ENCODE assay signal across 7 cellular contexts in the genomic region with DNA sequence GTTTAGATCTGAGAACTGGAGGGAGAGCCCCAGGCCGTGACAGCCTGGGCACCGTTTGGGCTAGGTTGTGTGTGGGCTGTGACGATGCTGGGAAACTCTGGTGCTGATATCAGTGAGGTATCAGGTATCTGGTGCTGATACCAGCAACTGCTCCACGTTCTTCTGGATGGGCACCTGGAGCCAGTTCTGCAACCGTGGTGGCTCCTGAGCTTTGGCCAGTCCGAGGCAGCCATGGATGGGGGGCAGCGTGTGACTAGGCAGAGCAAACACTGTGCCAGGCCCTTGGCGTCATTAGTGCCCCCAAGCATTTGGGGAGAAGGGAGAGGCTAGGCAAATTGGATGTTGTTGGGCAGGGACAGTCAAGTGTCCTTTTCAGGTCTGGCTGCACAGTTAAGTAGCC. TPM values are rescaled to one million over a fixed set of nuclear protein-coding genes. Genes with fewer than 3 reads are reported as not detected.
A peak's percentile ranks its signal among the peaks of the same experiment; 100 is the strongest.
DNase-seq lines count a peak whose midpoint lies in the region; ATAC-seq and TF ChIP-seq lines count a peak whose summit lies in the region.

No MANE protein-coding gene starts in this region.

- H3K27me3 ChIP-seq in right cardiac atrium (ENCODE audit: control insufficient read depth, insufficient read depth): no peaks in the 10 kb centered on the region

- H3K27ac ChIP-seq in right cardiac atrium (ENCODE audit: low read length): peak overlapping the region; percentile 85

- H3K9me3 Mint-ChIP-seq in activated B cell treated with CpG ODN at 0.5 μM for 24 hours: peaks cover 11% of the 10 kb centered on the region
- peaks cover 9% of the 10 kb centered on the region for H3K9me3 Mint-ChIP-seq in stimulated activated memory B cell treated with anti-CD40 and anti-IgM and Interleukin-4, amounts not matched to agents 10 μg/mL and 1 μg/mL and 100 μg/mL, for 72 hours

- DNase-seq in activated B cell treated with CpG ODN at 0.5 μM for 24 hours: no peak
- peak in 1 of 3 donors; percentile 49 for DNase-seq in right cardiac atrium
- no peak for DNase-seq in UCSD-AML1 (lab: John Stamatoyannopoulos, UW; ENCODE audit: unreplicated experiment)
- no peak for DNase-seq in GF-D8 (lab: John Stamatoyannopoulos, UW)

- H3K9me3 ChIP-seq in right cardiac atrium (ENCODE audit: control insufficient read depth, low read length): no peaks in the 10 kb centered on the region

- H3K27ac Mint-ChIP-seq in activated B cell treated with CpG ODN at 0.5 μM for 24 hours: peak overlapping the region; percentile 81
- peak overlapping the region; percentile 73 for H3K27ac Mint-ChIP-seq in stimulated activated memory B cell treated with anti-CD40 and anti-IgM and Interleukin-4, amounts not matched to agents 10 μg/mL and 1 μg/mL and 100 μg/mL, for 72 hours

- peaks cover 17% of the 10 kb centered on the region for H3K4me1 Mint-ChIP-seq in activated B cell treated with CpG ODN at 0.5 μM for 24 hours
- peaks cover 53% of the 10 kb centered on the region for H3K4me1 Mint-ChIP-seq in stimulated activated memory B cell treated with anti-CD40 and anti-IgM and Interleukin-4, amounts not matched to agents 10 μg/mL and 1 μg/mL and 100 μg/mL, for 72 hours

- peaks cover 5% of the 10 kb centered on the region for H3K4me1 ChIP-seq in right cardiac atrium (ENCODE audit: control insufficient read depth, insufficient read depth, low read length)

- intact Hi-C loops in activated B cell treated with CpG ODN at 0.5 μM for 24 hours (cut with micrococcal nuclease): loop anchor here (2.0 to 10.0 kb wide), 6 partner anchors 27 to 1629 kb away; a partner anchor contains a TSS
- intact Hi-C loops in right cardiac atrium (cut with DNase I): no loop called here

- ATAC-seq in HG02571 (IDR thresholded peaks at IDR 0.05; ENCODE audit: unreplicated experiment): peak; percentile 6
- ATAC-seq in activated B cell treated with CpG ODN at 0.5 μM for 24 hours (ENCODE audit: low read depth): no peak
- no peak for ATAC-seq in right cardiac atrium
- ATAC-seq in stimulated activated memory B cell treated with anti-CD40 and anti-IgM and Interleukin-4, amounts not matched to agents 10 μg/mL and 1 μg/mL and 100 μg/mL, for 72 hours: no peak
- no peak for ATAC-seq in GM18519 (IDR thresholded peaks at IDR 0.05; ENCODE audit: low FRiP score, unreplicated experiment)

- POLR2A ChIA-PET in activated B cell treated with CpG ODN at 0.5 μM for 24 hours (lab: Charles Lee): interaction anchor here (1.0 to 1.5 kb wide), 2 partner anchors 120 to 123 kb away, joined by 3 to 9 read pairs; a partner anchor contains a TSS

- H3K36me3 Mint-ChIP-seq in activated B cell treated with CpG ODN at 0.5 μM for 24 hours (ENCODE audit: low read depth): peaks cover 10% of the 10 kb centered on the region
- peaks cover 14% of the 10 kb centered on the region for H3K36me3 Mint-ChIP-seq in stimulated activated memory B cell treated with anti-CD40 and anti-IgM and Interleukin-4, amounts not matched to agents 10 μg/mL and 1 μg/mL and 100 μg/mL, for 72 hours

- peak overlapping the region; percentile 86 for H3K4me3 Mint-ChIP-seq in activated B cell treated with CpG ODN at 0.5 μM for 24 hours
- H3K4me3 Mint-ChIP-seq in stimulated activated memory B cell treated with anti-CD40 and anti-IgM and Interleukin-4, amounts not matched to agents 10 μg/mL and 1 μg/mL and 100 μg/mL, for 72 hours: peak overlapping the region; percentile 83

- no peak for TF ChIP-seq CTCF in activated B cell treated with CpG ODN at 0.5 μM for 24 hours (IDR thresholded peaks at IDR 0.05)

- WGBS in right cardiac atrium: 49% methylated on average over 8 of the region's 8 CpGs

- no peaks in the 10 kb centered on the region for H3K27me3 Mint-ChIP-seq in activated B cell treated with CpG ODN at 0.5 μM for 24 hours
- no peaks in the 10 kb centered on the region for H3K27me3 Mint-ChIP-seq in stimulated activated memory B cell treated with anti-CD40 and anti-IgM and Interleukin-4, amounts not matched to agents 10 μg/mL and 1 μg/mL and 100 μg/mL, for 72 hours

- CTCF ChIA-PET in activated B cell treated with CpG ODN at 0.5 μM for 24 hours (lab: Charles Lee): interaction anchor here (0.5 kb wide), 1 partner anchor 1194 kb away, joined by 3 read pairs; no protein-coding TSS in a partner anchor

- H3K4me3 ChIP-seq in right cardiac atrium (ENCODE audit: low read length): peak overlapping the region; percentile 88

RNA-seq across cellular contexts. Expression of a gene that starts 57.9 kb away (rescaled TPM):
- total RNA-seq in activated B cell treated with CpG ODN at 0.5 μM for 24 hours (0.20 and 0.32 TPM in 2 replicates), right cardiac atrium (10 to 100 TPM; 10.4 to 15.6 (median 11.6) TPM)
- 6.6 TPM for polyA plus RNA-seq in right cardiac atrium
